13 cellular contexts compared by ENCODE assay signal in genomic region chr7:67738-68395, GRCh38.
A peak's percentile ranks its signal among the peaks of the same experiment; 100 is the strongest.
DNase-seq lines count a peak whose midpoint lies in the region; TF ChIP-seq lines count a peak whose summit lies in the region.
"Had no signal": no experiment of that assay in that cellular context is flagged by ENCODE, and none has a peak within 500 bp of the region (broad histone marks: within the 10 kb centered on the region; RNA-seq: fewer than 3 reads in every experiment).

No MANE protein-coding gene starts in this region.

- H3K27me3 ChIP-seq in osteoblast (ENCODE audit: insufficient read depth, low read length): no peaks in the 10 kb centered on the region

- H4K20me1 ChIP-seq in osteoblast (ENCODE audit: insufficient read depth, low read length): no peaks in the 10 kb centered on the region

- H3K9me3 ChIP-seq in osteoblast (ENCODE audit: low read depth, low read length): no peaks in the 10 kb centered on the region

- no peak for TF ChIP-seq CTCF in osteoblast (IDR thresholded peaks at IDR 0.05; ENCODE audit: extremely low read depth, low read depth, low read length)

- H3K4me3 ChIP-seq in osteoblast (ENCODE audit: insufficient read depth, low read length): no peak overlapping the region

- no peak overlapping the region for H3K4me2 ChIP-seq in osteoblast (ENCODE audit: insufficient read depth, low read length)

- no peaks in the 10 kb centered on the region for H3K79me2 ChIP-seq in osteoblast (ENCODE audit: insufficient read depth, low read length)

- no peak overlapping the region for H3K27ac ChIP-seq in osteoblast (ENCODE audit: low read depth, low read length)

- peaks cover 35% of the 10 kb centered on the region for H3K4me1 ChIP-seq in osteoblast (ENCODE audit: insufficient read depth, low read length)

- DNase-seq in ELR (ENCODE audit: low read depth): peak; percentile 84
- DNase-seq in LHCN-M2 (ENCODE audit: low read depth): peak; percentile 72
- DNase-seq in fibroblast of peridontal ligament (ENCODE audit: extremely low read depth): peak; percentile 40
- DNase-seq in osteoblast (ENCODE audit: insufficient read length, low spot score, missing footprints): peak; percentile 32
- no peak for DNase-seq in NCI-H2107 (lab: John Stamatoyannopoulos, UW)
- no peak for DNase-seq in medulla oblongata (ENCODE audit: extremely low spot score)
- no peak for DNase-seq in NCI-H1417 treated with DMSO at 0.1 percent for 48 hours (lab: John Stamatoyannopoulos, UW)
- DNase-seq in activated CD4-positive, alpha-beta T cell treated with anti-CD3 and anti-CD28 coated beads for 1 hour: no peak
- DNase-seq: activated CD4-positive, alpha-beta T cell treated with anti-CD3 and anti-CD28 coated beads, Interleukin-2, amount 10 ng/mL, durations not matched to agents 24 days and 14 days; effector CD8-positive, alpha-beta T cell; left colon; substantia nigra; T-helper 1 cell had no signal

- H3K36me3 ChIP-seq in osteoblast (ENCODE audit: insufficient read depth, low read length): no peaks in the 10 kb centered on the region

- H2AFZ ChIP-seq in osteoblast (ENCODE audit: low read length): no peak overlapping the region

Comparison
In these comparisons a context has a peak if more than half of its experiments do, and no peak if none do; other contexts are left out.
1. DNase-seq: peak in ELR (single experiment), LHCN-M2 (single experiment), fibroblast of peridontal ligament (single experiment) and osteoblast (single experiment); none in NCI-H2107 (single experiment), medulla oblongata (single experiment), NCI-H1417 treated with DMSO at 0.1 percent for 48 hours (single experiment) and activated CD4-positive, alpha-beta T cell treated with anti-CD3 and anti-CD28 coated beads for 1 hour (single experiment).